17 cellular contexts compared by ENCODE assay signal in genomic region chr4:98491862-98492554, GRCh38.
DNase-seq lines count a peak whose midpoint lies in the region; ATAC-seq and TF ChIP-seq lines count a peak whose summit lies in the region.
"Had no signal": no experiment of that assay in that cellular context is flagged by ENCODE, and none has a peak within 500 bp of the region (broad histone marks: within the 10 kb centered on the region; RNA-seq: fewer than 3 reads in every experiment).

No MANE protein-coding gene starts in this region.

- H3K27ac ChIP-seq in RWPE1 (peak overlapping the region; percentile 66), esophagus muscularis mucosa (replicated peaks in 1 of 4) (peak overlapping the region; percentile 42 to 60 (median 46)), heart right ventricle (no peak overlapping the region)
- H3K27ac ChIP-seq: HL-60, SJCRH30 had no signal

- H3K4me3 Mint-ChIP-seq in nephron = no peak overlapping the region
- H3K4me3 Mint-ChIP-seq in activated CD4-positive, alpha-beta memory T cell treated with anti-CD3 and anti-CD28 coated beads for 36 hours = no peak overlapping the region

- no peaks in the 10 kb centered on the region for H3K27me3 ChIP-seq in esophagus muscularis mucosa
- H3K27me3 ChIP-seq in heart right ventricle = no peaks in the 10 kb centered on the region
- H3K27me3 ChIP-seq: heart left ventricle, SJCRH30 had no signal

- peak; percentile 64 for TF ChIP-seq EP300 in esophagus muscularis mucosa (IDR thresholded peaks at IDR 0.05)

- H3K4me3 ChIP-seq in esophagus muscularis mucosa (no peak overlapping the region), heart right ventricle (no peak overlapping the region)
- H3K4me3 ChIP-seq: heart left ventricle, SJCRH30 had no signal

- POLR2A ChIA-PET in RWPE1 (lab: Yijun Ruan, JAX; ENCODE audit: low non-redundant PET) = no interaction called here
- POLR2A ChIA-PET in activated CD4-positive, alpha-beta memory T cell treated with anti-CD3 and anti-CD28 coated beads for 36 hours (lab: Charles Lee) = no interaction called here
- POLR2A ChIA-PET in GM10248 (lab: Yijun Ruan, JAX) = no interaction called here

- 67% methylated on average over 6 of the region's 6 CpGs for WGBS in esophagus muscularis mucosa
- 94 to 96% methylated on average over 6 of the region's 6 CpGs for WGBS in heart right ventricle, 2 donors

- H3K36me3 Mint-ChIP-seq in nephron (ENCODE audit: low read depth) = no peaks in the 10 kb centered on the region
- peaks cover 8% of the 10 kb centered on the region for H3K36me3 Mint-ChIP-seq in activated CD4-positive, alpha-beta memory T cell treated with anti-CD3 and anti-CD28 coated beads for 36 hours

- DNase-seq in AG08395 (ENCODE audit: low spot score) (peak; percentile 30), RWPE1 (ENCODE audit: low spot score) (no peak), esophagus muscularis mucosa (ENCODE audit: extremely low spot score) (no peak), SKM-1 (lab: John Stamatoyannopoulos, UW; ENCODE audit: unreplicated experiment) (no peak), heart right ventricle (no peak), GM10248 (ENCODE audit: extremely low spot score) (no peak)
- DNase-seq in activated CD4-positive, alpha-beta memory T cell treated with anti-CD3 and anti-CD28 coated beads for 36 hours = no peak
- DNase-seq: activated CD4-positive, CD25-positive, alpha-beta regulatory T cell; activated T-cell treated with anti-CD3 and anti-CD28 coated beads, Interleukin-2, amount 50 U/mL, for 1 hour; AML-193; DMS79 treated with DMSO at 0.1 percent for 48 hours; effector CD8-positive, alpha-beta T cell; heart left ventricle; NCI-H2081 treated with DMSO at 0.1 percent for 48 hours; SJCRH30 had no signal

- no peak for TF ChIP-seq POLR2A in esophagus muscularis mucosa (IDR thresholded peaks at IDR 0.05; ENCODE audit: low read depth)

- CTCF ChIA-PET in RWPE1 (lab: Yijun Ruan, JAX) = interaction anchor here (1.1 to 1.5 kb wide), 2 partner anchors 25 to 45 kb away, joined by 3 read pairs; no protein-coding TSS in a partner anchor
- CTCF ChIA-PET in activated CD4-positive, alpha-beta memory T cell treated with anti-CD3 and anti-CD28 coated beads for 36 hours (lab: Charles Lee) = no interaction called here
- CTCF ChIA-PET in GM10248 (lab: Yijun Ruan, JAX) = interaction anchor here (1.1 to 4.8 kb wide), 3 partner anchors 9 to 24 kb away, joined by 3 to 14 read pairs (median 4); no protein-coding TSS in a partner anchor

- H3K9me3 Mint-ChIP-seq in nephron = no peaks in the 10 kb centered on the region
- H3K9me3 Mint-ChIP-seq in activated CD4-positive, alpha-beta memory T cell treated with anti-CD3 and anti-CD28 coated beads for 36 hours = no peaks in the 10 kb centered on the region

- no peak for ATAC-seq in heart right ventricle
- ATAC-seq: heart left ventricle had no signal

- no peaks in the 10 kb centered on the region for H3K36me3 ChIP-seq in esophagus muscularis mucosa
- H3K36me3 ChIP-seq in heart right ventricle = no peaks in the 10 kb centered on the region
- H3K36me3 ChIP-seq: heart left ventricle, SJCRH30 had no signal

- H3K4me1 Mint-ChIP-seq in nephron = peaks cover 52% of the 10 kb centered on the region
- peaks cover 35% of the 10 kb centered on the region for H3K4me1 Mint-ChIP-seq in activated CD4-positive, alpha-beta memory T cell treated with anti-CD3 and anti-CD28 coated beads for 36 hours (ENCODE audit: low read depth)

- H3K9me3 ChIP-seq in esophagus muscularis mucosa = no peaks in the 10 kb centered on the region
- H3K9me3 ChIP-seq in heart right ventricle = no peaks in the 10 kb centered on the region
- H3K9me3 ChIP-seq: heart left ventricle had no signal

- intact Hi-C loops in esophagus muscularis mucosa (cut with DNase I) (no loop called here), heart right ventricle (cut with DNase I) (no loop called here)
- intact Hi-C loops in activated CD4-positive, alpha-beta memory T cell treated with anti-CD3 and anti-CD28 coated beads for 36 hours (cut with micrococcal nuclease) = no loop called here

- TF ChIP-seq CTCF in RWPE1 (conservative IDR thresholded peaks at IDR 0.05; ENCODE audit: low read depth) (no peak), esophagus muscularis mucosa (IDR thresholded peaks at IDR 0.05) (no peak), nephron (IDR thresholded peaks at IDR 0.05; ENCODE audit: unreplicated experiment in 3 of 3) (no peak), heart right ventricle (IDR thresholded peaks at IDR 0.05) (no peak), GM10248 (IDR thresholded peaks at IDR 0.05; ENCODE audit: control extremely low read depth, extremely low read depth, low read depth, missing control alignments) (no peak)

- peaks cover 0 to 43% (median 38%) of the 10 kb centered on the region in 4 donors for H3K4me1 ChIP-seq in esophagus muscularis mucosa
- H3K4me1 ChIP-seq in heart right ventricle = no peaks in the 10 kb centered on the region
- H3K4me1 ChIP-seq: heart left ventricle had no signal

- H3K27ac Mint-ChIP-seq in nephron = peak overlapping the region; percentile 86 to 88 (median 87)
- no peak overlapping the region for H3K27ac Mint-ChIP-seq in activated CD4-positive, alpha-beta memory T cell treated with anti-CD3 and anti-CD28 coated beads for 36 hours

- H3K27me3 Mint-ChIP-seq in nephron (ENCODE audit: low read depth) = no peaks in the 10 kb centered on the region
- H3K27me3 Mint-ChIP-seq in activated CD4-positive, alpha-beta memory T cell treated with anti-CD3 and anti-CD28 coated beads for 36 hours = no peaks in the 10 kb centered on the region

Comparison
In these comparisons a context has a peak if more than half of its experiments do, and no peak if none do; other contexts are left out.
1. H3K27ac ChIP-seq: peak in RWPE1 (single experiment) and esophagus muscularis mucosa (4 of 4); none in heart right ventricle (0 of 10).